15 cellular contexts compared by ENCODE assay signal in genomic region chr11:32098142-32098903, GRCh38. TPM values are rescaled to one million over a fixed set of nuclear protein-coding genes. Genes with fewer than 3 reads are reported as not detected.
A peak's percentile ranks its signal among the peaks of the same experiment; 100 is the strongest.
DNase-seq lines count a peak whose midpoint lies in the region; ATAC-seq, FAIRE-seq and TF ChIP-seq lines count a peak whose summit lies in the region.
"Had no signal": no experiment of that assay in that cellular context is flagged by ENCODE, and none has a peak within 500 bp of the region (broad histone marks: within the 10 kb centered on the region; RNA-seq: fewer than 3 reads in every experiment).

No MANE protein-coding gene starts in this region.

- peaks cover 6% of the 10 kb centered on the region for H3K36me3 ChIP-seq in CD8-positive, alpha-beta memory T cell (ENCODE audit: insufficient read depth, low read length)
- H3K36me3 ChIP-seq in K562 (ENCODE audit: control insufficient read depth, insufficient read depth, low read length) = no peaks in the 10 kb centered on the region

- POLR2A ChIA-PET in activated CD8-positive, alpha-beta T cell treated with anti-CD3 and anti-CD28 coated beads for 36 hours (lab: Charles Lee) = interaction anchor here (1.1 kb wide), 1 partner anchor 11 kb away, joined by 3 read pairs; no protein-coding TSS in a partner anchor
- POLR2A ChIA-PET in activated CD8-positive, alpha-beta T cell treated with anti-CD3 and anti-CD28 coated beads, Interleukin-2, amount 10 ng/mL, durations not matched to agents 7 days and 5 days (lab: Charles Lee) = no interaction called here
- POLR2A ChIA-PET in CD8-positive, alpha-beta memory T cell (lab: Charles Lee) = no interaction called here
- POLR2A ChIA-PET in K562 (lab: Yijun Ruan, JAX) = no interaction called here

- no peak overlapping the region for H3K27ac ChIP-seq in CD8-positive, alpha-beta memory T cell (ENCODE audit: low read depth, low read length)
- no peak overlapping the region for H3K27ac ChIP-seq in K562 (ENCODE audit: extremely low read depth, low read depth, low read length)
- H3K27ac ChIP-seq: BLaER1 had no signal

- H3K79me2 ChIP-seq in K562 (ENCODE audit: control insufficient read depth, insufficient read depth, low read length) = no peaks in the 10 kb centered on the region

- BruUV-seq in K562 (replicated peaks; lab: Mats Ljungman, UMichigan) = no TSS peak

- CTCF ChIA-PET in activated CD8-positive, alpha-beta T cell treated with anti-CD3 and anti-CD28 coated beads for 36 hours (lab: Charles Lee) = interaction anchor here (0.9 kb wide), 1 partner anchor 14 kb away, joined by 3 read pairs; no protein-coding TSS in a partner anchor
- CTCF ChIA-PET in activated CD8-positive, alpha-beta T cell treated with anti-CD3 and anti-CD28 coated beads, Interleukin-2, amount 10 ng/mL, durations not matched to agents 7 days and 5 days (lab: Charles Lee) = no interaction called here
- CTCF ChIA-PET in CD8-positive, alpha-beta memory T cell (lab: Charles Lee) = no interaction called here
- CTCF ChIA-PET in K562 (lab: Yijun Ruan, JAX; ENCODE audit: low intra/inter-chr PET ratio) = no interaction called here

- peaks cover 13% of the 10 kb centered on the region for H3K4me1 Mint-ChIP-seq in activated CD8-positive, alpha-beta T cell treated with anti-CD3 and anti-CD28 coated beads for 36 hours (ENCODE audit: low read depth)
- peaks cover 12% of the 10 kb centered on the region for H3K4me1 Mint-ChIP-seq in activated CD8-positive, alpha-beta T cell treated with anti-CD3 and anti-CD28 coated beads, Interleukin-2, amount 10 ng/mL, durations not matched to agents 7 days and 5 days (ENCODE audit: low read depth)
- H3K4me1 Mint-ChIP-seq in CD8-positive, alpha-beta memory T cell = peaks cover 29 to 38% (median 36%) of the 10 kb centered on the region in 3 donors
- H3K4me1 Mint-ChIP-seq in natural killer cell = peaks cover 33 to 37% of the 10 kb centered on the region in 2 donors

- intact Hi-C loops in activated CD8-positive, alpha-beta T cell treated with anti-CD3 and anti-CD28 coated beads for 36 hours (cut with micrococcal nuclease) = no loop called here
- intact Hi-C loops in K562 (cut with micrococcal nuclease) = no loop called here
- intact Hi-C loops in natural killer cell (cut with micrococcal nuclease) = loop anchor here (2.0 to 10.0 kb wide), 2 partner anchors 24 to 594 kb away; partner anchors contain the start of genes ELP4 and IMMP1L

- H3K9me1 ChIP-seq in K562 (ENCODE audit: control insufficient read depth, insufficient read depth, low read length) = no peaks in the 10 kb centered on the region

- no peak for TF ChIP-seq POLR2A in K562 (conservative IDR thresholded peaks at IDR 0.05)

- in situ Hi-C loops in K562 (cut with MboI) = no loop called here

- H3K9me3 ChIP-seq in CD8-positive, alpha-beta memory T cell (ENCODE audit: low read length) = no peaks in the 10 kb centered on the region
- H3K9me3 ChIP-seq in K562 (replicated peaks; ENCODE audit: control insufficient read depth, insufficient read depth, low read depth, low read length) = no peaks in the 10 kb centered on the region
- H3K9me3 ChIP-seq: BLaER1 had no signal

- no peak for FAIRE-seq in K562 (lab: Jason Lieb, UNC)
- FAIRE-seq: GM18507 had no signal

- no peak for TF ChIP-seq RAD21 in K562 (CRISPR knock-in tag; conservative IDR thresholded peaks at IDR 0.05 in 1 of 2, IDR thresholded peaks at IDR 0.05 in 1 of 2)

- H3K4me3 ChIP-seq in CD8-positive, alpha-beta memory T cell (ENCODE audit: low read length) = no peak overlapping the region
- no peak overlapping the region for H3K4me3 ChIP-seq in K562
- H3K4me3 ChIP-seq: BLaER1, GM23338 had no signal

- H3K9me3 Mint-ChIP-seq in activated CD8-positive, alpha-beta T cell treated with anti-CD3 and anti-CD28 coated beads for 36 hours = no peaks in the 10 kb centered on the region
- peaks cover 4% of the 10 kb centered on the region for H3K9me3 Mint-ChIP-seq in activated CD8-positive, alpha-beta T cell treated with anti-CD3 and anti-CD28 coated beads, Interleukin-2, amount 10 ng/mL, durations not matched to agents 7 days and 5 days (ENCODE audit: insufficient read depth)
- no peaks in the 10 kb centered on the region for H3K9me3 Mint-ChIP-seq in CD8-positive, alpha-beta memory T cell
- no peaks in the 10 kb centered on the region for H3K9me3 Mint-ChIP-seq in natural killer cell
- H3K9me3 Mint-ChIP-seq: GM23338 had no signal

- no peaks in the 10 kb centered on the region for H3K27me3 ChIP-seq in CD8-positive, alpha-beta memory T cell (ENCODE audit: insufficient read depth, low read length, poor library complexity, severe bottlenecking)
- peaks cover 0 to 7% of the 10 kb centered on the region in 2 experiments; a peak in 1 of 5 replicates for H3K27me3 ChIP-seq in K562 (ENCODE audit: control insufficient read depth in 2 of 2, insufficient read depth in 2 of 2, low read length in 2 of 2)
- H3K27me3 ChIP-seq: BLaER1 had no signal

- H3K9ac ChIP-seq in K562 (ENCODE audit: insufficient read depth in 1 of 2, low read depth in 2 of 2, low read length in 2 of 2) = no peak overlapping the region
- H3K9ac ChIP-seq: BLaER1 had no signal

- H4K20me1 ChIP-seq in K562 (replicated peaks; ENCODE audit: control insufficient read depth, insufficient read depth, low read length) = 0 out of 2 replicates have a peak, but pooled peaks cover 3% of the 10 kb centered on the region

- H3K27me3 Mint-ChIP-seq in activated CD8-positive, alpha-beta T cell treated with anti-CD3 and anti-CD28 coated beads for 36 hours = no peaks in the 10 kb centered on the region
- no peaks in the 10 kb centered on the region for H3K27me3 Mint-ChIP-seq in activated CD8-positive, alpha-beta T cell treated with anti-CD3 and anti-CD28 coated beads, Interleukin-2, amount 10 ng/mL, durations not matched to agents 7 days and 5 days (ENCODE audit: low read depth)
- peaks cover 0 to 1% of the 10 kb centered on the region in 2 donors for H3K27me3 Mint-ChIP-seq in CD8-positive, alpha-beta memory T cell
- no peaks in the 10 kb centered on the region for H3K27me3 Mint-ChIP-seq in natural killer cell (ENCODE audit: low read depth in 2 of 2)

- no peak overlapping the region for H3K4me2 ChIP-seq in K562 (ENCODE audit: insufficient read depth, low read length)
- H3K4me2 ChIP-seq: BLaER1, GM23338 had no signal

- H2AFZ ChIP-seq in K562 (ENCODE audit: low read depth, low read length) = no peak overlapping the region
- H2AFZ ChIP-seq: GM23338 had no signal

- no peak overlapping the region for H3K4me3 Mint-ChIP-seq in activated CD8-positive, alpha-beta T cell treated with anti-CD3 and anti-CD28 coated beads for 36 hours
- no peak overlapping the region for H3K4me3 Mint-ChIP-seq in activated CD8-positive, alpha-beta T cell treated with anti-CD3 and anti-CD28 coated beads, Interleukin-2, amount 10 ng/mL, durations not matched to agents 7 days and 5 days
- H3K4me3 Mint-ChIP-seq in CD8-positive, alpha-beta memory T cell = peak overlapping the region in 2 of 7 donors; percentile 4 to 5
- H3K4me3 Mint-ChIP-seq in natural killer cell = peak overlapping the region; percentile 7
- H3K4me3 Mint-ChIP-seq: GM23338 had no signal

- DNase-seq in activated CD8-positive, alpha-beta T cell treated with anti-CD3 and anti-CD28 coated beads for 36 hours = no peak
- DNase-seq in activated CD8-positive, alpha-beta T cell treated with anti-CD3 and anti-CD28 coated beads, Interleukin-2, amount 10 ng/mL, durations not matched to agents 7 days and 5 days = no peak
- DNase-seq in CD8-positive, alpha-beta memory T cell = no peak
- no peak for DNase-seq in K562 (ENCODE audit: extremely low read depth in 1 of 4, low spot score in 3 of 4)
- no peak for DNase-seq in natural killer cell
- DNase-seq: 8988T, AML-193, Calu3, DMS 273 treated with DMSO at 0.1 percent for 48 hours, H7 had no signal

- H3K36me3 Mint-ChIP-seq in activated CD8-positive, alpha-beta T cell treated with anti-CD3 and anti-CD28 coated beads for 36 hours (ENCODE audit: low read depth) = peaks cover 58% of the 10 kb centered on the region
- H3K36me3 Mint-ChIP-seq in activated CD8-positive, alpha-beta T cell treated with anti-CD3 and anti-CD28 coated beads, Interleukin-2, amount 10 ng/mL, durations not matched to agents 7 days and 5 days (ENCODE audit: low read depth) = peaks cover 56% of the 10 kb centered on the region
- H3K36me3 Mint-ChIP-seq in CD8-positive, alpha-beta memory T cell = peaks cover 23 to 60% (median 29%) of the 10 kb centered on the region in 3 donors
- H3K36me3 Mint-ChIP-seq in natural killer cell = no peaks in the 10 kb centered on the region

- TF ChIP-seq EP300 in K562 (IDR thresholded peaks at IDR 0.05; ENCODE audit: low read length) = no peak

- 27% methylated on average over 6 of the region's 8 CpGs for WGBS in K562 (ENCODE audit: insufficient coverage, low coverage, missing lambda C conversion rate)

- peaks cover 6% of the 10 kb centered on the region for H3K4me1 ChIP-seq in CD8-positive, alpha-beta memory T cell (ENCODE audit: insufficient read depth, low read length)
- no peaks in the 10 kb centered on the region for H3K4me1 ChIP-seq in K562 (replicated peaks in 1 of 2; ENCODE audit: control insufficient read depth in 2 of 2, insufficient read depth in 2 of 2, low read length in 2 of 2)

- no peak overlapping the region for H3K27ac Mint-ChIP-seq in activated CD8-positive, alpha-beta T cell treated with anti-CD3 and anti-CD28 coated beads for 36 hours
- H3K27ac Mint-ChIP-seq in activated CD8-positive, alpha-beta T cell treated with anti-CD3 and anti-CD28 coated beads, Interleukin-2, amount 10 ng/mL, durations not matched to agents 7 days and 5 days = no peak overlapping the region
- peak overlapping the region in 5 of 8 donors; percentile 42 to 89 (median 55) for H3K27ac Mint-ChIP-seq in CD8-positive, alpha-beta memory T cell
- H3K27ac Mint-ChIP-seq in natural killer cell = peak overlapping the region; percentile 63 to 78

- ATAC-seq in activated CD8-positive, alpha-beta T cell treated with anti-CD3 and anti-CD28 coated beads for 36 hours = peak; percentile 20
- ATAC-seq in activated CD8-positive, alpha-beta T cell treated with anti-CD3 and anti-CD28 coated beads, Interleukin-2, amount 10 ng/mL, durations not matched to agents 7 days and 5 days = no peak
- no peak for ATAC-seq in K562
- peak; percentile 25 to 73 (median 70) for ATAC-seq in natural killer cell
- no peak for ATAC-seq in GM21529 (IDR thresholded peaks at IDR 0.05; ENCODE audit: unreplicated experiment)
- no peak for ATAC-seq in HG03108 (IDR thresholded peaks at IDR 0.05; ENCODE audit: unreplicated experiment)
- ATAC-seq: GM23338 had no signal

- no peak for TF ChIP-seq CTCF in activated CD8-positive, alpha-beta T cell treated with anti-CD3 and anti-CD28 coated beads for 36 hours (IDR thresholded peaks at IDR 0.05)
- TF ChIP-seq CTCF in K562 (IDR thresholded peaks at IDR 0.05 in 2 of 3, conservative IDR thresholded peaks at IDR 0.05 in 1 of 3; ENCODE audit: insufficient read depth in 2 of 3, low read depth in 1 of 3, low read length in 3 of 3) (no peak), natural killer cell (IDR thresholded peaks at IDR 0.05) (no peak)

RNA-seq across cellular contexts. Expression of gene RCN1, which starts 7.4 kb away (rescaled TPM):
- 10 to 100 TPM; 26.2 to 27.7 TPM for total RNA-seq in activated CD8-positive, alpha-beta T cell treated with anti-CD3 and anti-CD28 coated beads for 36 hours
- total RNA-seq in activated CD8-positive, alpha-beta T cell treated with anti-CD3 and anti-CD28 coated beads, Interleukin-2, amount 10 ng/mL, durations not matched to agents 7 days and 5 days = 10 to 100 TPM; 14.6 to 19.1 TPM
- 10 to 100 TPM; 30.9 to 35.1 TPM for total RNA-seq in CD8-positive, alpha-beta memory T cell
- polyA plus RNA-seq in CD8-positive, alpha-beta memory T cell = 23.6 TPM
- 2.2 and 6.2 TPM in 2 replicates for total RNA-seq in K562 (2011; cell fraction: chromatin; rRNA removed; ENCODE audit: low replicate concordance)
- 4.3 and 5.0 TPM in 2 replicates for total RNA-seq in K562 (2011; cell fraction: nucleolus; rRNA removed)
- 5.6 and 6.9 TPM in 2 replicates for total RNA-seq in K562 (2011; cell fraction: nucleoplasm; rRNA removed)
- total RNA-seq in K562 (2014; rRNA removed) (6.5 and 8.0 TPM in 2 replicates), K562 (2014; rRNA removed; fragmentation: Illumina TruSeq; extraction: Trizol) (7.8 and 8.7 TPM in 2 replicates), K562 (2015; rRNA removed; fragmentation: Illumina TruSeq; extraction: Trizol) (8.1 and 8.3 TPM in 2 replicates), K562 (2021) (5.7 and 7.2 TPM in 2 replicates), natural killer cell (10 to 100 TPM; 19.1 to 21.2 (median 20.3) TPM)
- polyA plus RNA-seq in K562 (2011; rRNA removed) (3.9 and 7.5 TPM in 2 replicates), K562 (2014; fragmentation: Illumina TruSeq; extraction: Trizol) (6.3 and 8.7 TPM in 2 replicates), K562 (2014; fragmentation: Nextera tagmentation; extraction: Ambion mirVana) (1 to 10 TPM; 2.1 to 2.3 TPM), K562 (2014; rRNA removed) (5.6 and 6.2 TPM in 2 replicates)
- polyA plus RNA-seq in K562 (2011; cell fraction: cytosol; rRNA removed) = 2.1 and 3.2 TPM in 2 replicates
- polyA plus RNA-seq in K562 (2011; cell fraction: nucleus; rRNA removed) = 1.4 and 3.3 TPM in 2 replicates
- polyA plus RNA-seq in K562 (2012) = 9.3 and 20.9 TPM in 2 replicates
- polyA minus RNA-seq in K562 (2011; rRNA and poly(A)+ RNA removed) = 4.1 and 9.9 TPM in 2 replicates
- polyA minus RNA-seq in K562 (2011; cell fraction: cytosol; rRNA and poly(A)+ RNA removed) = 1.7 and 2.6 TPM in 2 replicates
- 1.8 and 4.1 TPM in 2 replicates for polyA minus RNA-seq in K562 (2011; cell fraction: nucleus; rRNA and poly(A)+ RNA removed)

Comparison
In these comparisons a context has a peak if more than half of its experiments do, and no peak if none do; other contexts are left out.
1. ATAC-seq: peak in activated CD8-positive, alpha-beta T cell treated with anti-CD3 and anti-CD28 coated beads for 36 hours (single experiment) and natural killer cell (3 of 3); none in activated CD8-positive, alpha-beta T cell treated with anti-CD3 and anti-CD28 coated beads, Interleukin-2, amount 10 ng/mL, durations not matched to agents 7 days and 5 days (single experiment), K562 (single experiment), GM21529 (single experiment) and HG03108 (single experiment).
2. H3K27ac Mint-ChIP-seq: peak in CD8-positive, alpha-beta memory T cell (5 of 8) and natural killer cell (2 of 2); none in activated CD8-positive, alpha-beta T cell treated with anti-CD3 and anti-CD28 coated beads for 36 hours (single experiment) and activated CD8-positive, alpha-beta T cell treated with anti-CD3 and anti-CD28 coated beads, Interleukin-2, amount 10 ng/mL, durations not matched to agents 7 days and 5 days (single experiment).